In the genomic region with DNA sequence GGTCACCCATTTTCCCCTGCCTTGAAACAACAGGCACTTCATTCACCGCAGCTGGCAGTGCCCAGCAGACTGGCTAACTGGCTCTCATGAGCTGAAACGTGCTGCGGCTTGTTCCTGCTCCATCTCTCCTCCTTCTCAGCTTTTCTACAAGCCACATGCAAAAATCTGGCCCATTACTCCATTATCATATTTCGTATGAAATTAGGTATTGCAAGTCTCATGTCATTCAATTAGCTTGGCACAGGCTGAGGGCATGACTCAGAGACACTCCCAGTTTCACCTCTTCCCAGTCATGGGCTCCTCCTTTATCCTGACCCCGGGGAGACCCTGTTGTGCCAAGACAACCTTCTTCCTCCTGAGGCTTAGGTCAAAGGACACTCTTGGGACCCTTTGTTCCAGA, we compare ENCODE assay signal across 23 cellular contexts. TPM values are rescaled to one million over a fixed set of nuclear protein-coding genes. Genes with fewer than 3 reads are reported as not detected.
A peak's percentile ranks its signal among the peaks of the same experiment; 100 is the strongest.
DNase-seq lines count a peak whose midpoint lies in the region; ATAC-seq, FAIRE-seq and TF ChIP-seq lines count a peak whose summit lies in the region.
"Had no signal": no experiment of that assay in that cellular context is flagged by ENCODE, and none has a peak within 500 bp of the region (broad histone marks: within the 10 kb centered on the region; RNA-seq: fewer than 3 reads in every experiment).

No MANE protein-coding gene starts in this region.

- H3K9me2 ChIP-seq in PC-3 (replicated peaks; ENCODE audit: low read length) = no peaks in the 10 kb centered on the region

- H3K9me3 ChIP-seq in PC-3 (ENCODE audit: low read length) (no peaks in the 10 kb centered on the region), small intestine (ENCODE audit: control insufficient read depth, low read depth) (no peaks in the 10 kb centered on the region)
- H3K9me3 ChIP-seq: neutrophil, sigmoid colon, SJSA1, testis had no signal

- H3K4me3 ChIP-seq in PC-3 (ENCODE audit: low read length) (no peak overlapping the region), small intestine (ENCODE audit: low read depth in 1 of 2, low read length in 2 of 2) (no peak overlapping the region)
- H3K4me3 ChIP-seq: heart right ventricle, sigmoid colon, SJSA1, testis had no signal

- no peaks in the 10 kb centered on the region for H3K79me2 ChIP-seq in PC-3 (ENCODE audit: low read length)

- WGBS in small intestine, 3 donors = 37 to 75% (median 54%) methylated on average over 5 of the region's 5 CpGs

- H3K27ac ChIP-seq in PC-3 (ENCODE audit: low read length) (no peak overlapping the region), foreskin keratinocyte (peak overlapping the region; percentile 97), small intestine (ENCODE audit: low read depth in 1 of 2, low read length in 1 of 2) (no peak overlapping the region)
- H3K27ac ChIP-seq: heart right ventricle, neutrophil, sigmoid colon, SJSA1, testis had no signal

- CTCF ChIA-PET in PC-3 (lab: Charles Lee) = no interaction called here

- peak; percentile 70 for ATAC-seq in PC-3
- peak; percentile 83 for ATAC-seq in foreskin keratinocyte
- ATAC-seq in HG02981 (IDR thresholded peaks at IDR 0.05; ENCODE audit: unreplicated experiment) = no peak
- ATAC-seq in left lobe of liver = no peak
- ATAC-seq: activated CD4-positive, CD25-positive, alpha-beta regulatory T cell treated with anti-CD3 and anti-CD28 coated beads, Interleukin-2, amount 50 U/mL, for 24 hours; activated naive CD8-positive, alpha-beta T cell treated with anti-CD3 and anti-CD28 coated beads, Interleukin-2, amount 50 U/mL, for 24 hours had no signal

- no peak overlapping the region for H2AFZ ChIP-seq in PC-3 (ENCODE audit: low read length)

- H4K20me1 ChIP-seq in PC-3 (ENCODE audit: low read length) = no peaks in the 10 kb centered on the region

- no peaks in the 10 kb centered on the region for H3K27me3 ChIP-seq in PC-3 (ENCODE audit: low read length)
- no peaks in the 10 kb centered on the region for H3K27me3 ChIP-seq in foreskin keratinocyte
- H3K27me3 ChIP-seq in small intestine (ENCODE audit: control insufficient read depth in 2 of 2, insufficient read depth in 2 of 2, low read length in 2 of 2) = no peaks in the 10 kb centered on the region
- H3K27me3 ChIP-seq: heart right ventricle, neutrophil, sigmoid colon, SJSA1, testis had no signal

- no peak for FAIRE-seq in small intestine (lab: Jason Lieb, UNC)
- FAIRE-seq: GM12892, islet of Langerhans had no signal

- BruUV-seq in PC-3 (replicated peaks; lab: Mats Ljungman, UMichigan) = no TSS peak

- no peaks in the 10 kb centered on the region for H3K36me3 ChIP-seq in PC-3 (ENCODE audit: low read depth, low read length)
- H3K36me3 ChIP-seq in small intestine (ENCODE audit: control insufficient read depth in 2 of 2, insufficient read depth in 2 of 2, low read length in 2 of 2) = no peaks in the 10 kb centered on the region
- H3K36me3 ChIP-seq: heart right ventricle, neutrophil, sigmoid colon, SJSA1 had no signal

- TF ChIP-seq CTCF in PC-3 (conservative IDR thresholded peaks at IDR 0.05; ENCODE audit: low read depth, low read length) (no peak), foreskin keratinocyte (conservative IDR thresholded peaks at IDR 0.05) (no peak)

- no peaks in the 10 kb centered on the region for H3F3A ChIP-seq in PC-3 (ENCODE audit: low read length, unreplicated experiment)

- H3K4me2 ChIP-seq in PC-3 (ENCODE audit: low read length) = no peak overlapping the region

- H3K4me1 ChIP-seq in PC-3 (ENCODE audit: insufficient read depth, low read length) = peaks cover 10% of the 10 kb centered on the region; the same call in 1 of the 2 replicates
- peaks cover 23% of the 10 kb centered on the region for H3K4me1 ChIP-seq in foreskin keratinocyte
- no peaks in the 10 kb centered on the region for H3K4me1 ChIP-seq in small intestine (ENCODE audit: control insufficient read depth in 2 of 2, insufficient read depth in 1 of 2, low read depth in 1 of 2, low read length in 1 of 2)
- H3K4me1 ChIP-seq: sigmoid colon, SJSA1 had no signal

- POLR2A ChIA-PET in PC-3 (lab: Charles Lee; ENCODE audit: unreplicated experiment) = no interaction called here

- intact Hi-C loops in PC-3 (cut with micrococcal nuclease) = loop anchor here (1.0 kb wide), 1 partner anchor 18 kb away; no protein-coding TSS in a partner anchor

- DNase-seq in HT1080 (ENCODE audit: low read depth) (peak; percentile 35), PC-3 (peak; percentile 54), foreskin keratinocyte (peak; percentile 88 to 95), small intestine (peak; percentile 51), NCI-H1092 treated with DMSO at 0.1 percent for 48 hours (lab: John Stamatoyannopoulos, UW) (no peak), left lobe of liver (ENCODE audit: low spot score) (no peak), NCI-H524 (lab: John Stamatoyannopoulos, UW) (no peak)
- DNase-seq: activated CD8-positive, alpha-beta memory T cell treated with anti-CD3 and anti-CD28 coated beads for 24 hours; activated naive CD8-positive, alpha-beta T cell treated with anti-CD3 and anti-CD28 coated beads, Interleukin-2, amount 50 U/mL, for 24 hours; caudate nucleus; heart right ventricle; NCI-H1436 treated with DMSO at 0.1 percent for 48 hours; NCI-H446; sigmoid colon; stimulated activated CD4-positive, alpha-beta T cell treated with anti-CD3 and anti-CD28 coated beads, Interleukin-4, amount 100 ng/mL, for 1 hour; T1000; testis had no signal

- no peak overlapping the region for H3K9ac ChIP-seq in PC-3 (ENCODE audit: low read length)

RNA-seq across cellular contexts. Expression of a gene that starts 59.9 kb away (rescaled TPM):
- total RNA-seq in HT1080 (2014; rRNA removed; shearing (Covaris generic)) = 56.1 and 76.3 TPM in 2 replicates
- 69.7 and 73.6 TPM in 2 replicates for polyA plus RNA-seq in HT1080 (2015; cell fraction: cytosol; rRNA removed)
- 42.4 and 45.3 TPM in 2 replicates for polyA plus RNA-seq in HT1080 (2015; cell fraction: nucleus; rRNA removed)
- total RNA-seq in PC-3 (2014; rRNA removed) (43.6 and 57.4 TPM in 2 replicates), foreskin keratinocyte (18.4 and 19.1 TPM in 2 replicates), left lobe of liver (12.0 TPM)
- polyA plus RNA-seq in foreskin keratinocyte (17.0 and 19.1 TPM in 2 replicates), small intestine (10 to 100 TPM; 15.7 to 40.3 (median 19.5) TPM)

Comparison
In these comparisons a context has a peak if more than half of its experiments do, and no peak if none do; other contexts are left out.
1. DNase-seq: peak in HT1080 (single experiment), PC-3 (single experiment), foreskin keratinocyte (2 of 2) and small intestine (single experiment); none in NCI-H1092 treated with DMSO at 0.1 percent for 48 hours (single experiment), left lobe of liver (single experiment) and NCI-H524 (0 of 2).
2. ATAC-seq: peak in PC-3 (single experiment) and foreskin keratinocyte (single experiment); none in HG02981 (single experiment) and left lobe of liver (single experiment).